In the genomic region with DNA sequence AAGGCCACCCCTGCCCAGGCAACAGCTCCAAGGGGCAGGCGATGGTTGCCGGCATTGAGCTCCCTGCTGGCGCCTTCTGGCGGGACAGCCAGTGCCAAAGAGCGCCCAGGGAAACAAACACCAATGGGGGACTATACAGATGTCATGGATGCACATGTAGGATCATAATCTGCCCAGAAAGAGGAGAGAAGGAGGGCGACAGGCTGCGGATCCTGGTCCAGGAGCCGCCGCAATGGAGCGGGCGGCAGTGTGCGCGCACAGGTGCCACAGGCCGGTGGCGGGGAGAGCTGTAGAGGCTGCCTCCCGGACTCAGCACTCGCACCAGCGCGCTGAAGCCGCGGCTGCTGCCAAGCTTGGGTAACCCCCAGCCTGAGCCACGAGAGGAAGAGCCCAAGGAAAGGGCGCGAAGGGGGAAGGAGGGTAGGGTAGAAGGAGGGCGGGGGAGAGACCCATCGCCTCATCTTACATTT, we compare ENCODE assay signal across 10 cellular contexts. TPM values are rescaled to one million over a fixed set of nuclear protein-coding genes. Genes with fewer than 3 reads are reported as not detected.
DNase-seq lines count a peak whose midpoint lies in the region; ATAC-seq and TF ChIP-seq lines count a peak whose summit lies in the region.
"Had no signal": no experiment of that assay in that cellular context is flagged by ENCODE, and none has a peak within 500 bp of the region (broad histone marks: within the 10 kb centered on the region; RNA-seq: fewer than 3 reads in every experiment).

No MANE protein-coding gene starts in this region.

- no peak for ATAC-seq in HG02970 (IDR thresholded peaks at IDR 0.05; ENCODE audit: low FRiP score, unreplicated experiment)
- ATAC-seq in stimulated activated naive CD8-positive, alpha-beta T cell treated with anti-CD3 and anti-CD28 coated beads, Interleukin-15, Interleukin-2, amounts not matched to agents 100 U/mL and 50 U/mL, for 24 hours = no peak
- ATAC-seq: left lung had no signal

- no peaks in the 10 kb centered on the region for H3K36me3 ChIP-seq in SK-N-MC (ENCODE audit: insufficient read depth, low read length)
- H3K36me3 ChIP-seq in iPS-20b (ENCODE audit: insufficient read depth, low read depth, low read length) = no peaks in the 10 kb centered on the region
- no peaks in the 10 kb centered on the region for H3K36me3 ChIP-seq in stomach
- H3K36me3 ChIP-seq: left lung had no signal

- peak overlapping the region; percentile 83 for H3K4me3 ChIP-seq in SK-N-MC
- H3K4me3 ChIP-seq in iPS-20b (ENCODE audit: low read length) = peak overlapping the region; percentile 81
- peak overlapping the region; percentile 44 to 60 (median 60) for H3K4me3 ChIP-seq in stomach
- H3K4me3 ChIP-seq: left lung had no signal

- H3K9ac ChIP-seq in SK-N-MC (ENCODE audit: insufficient read length) (peak overlapping the region; percentile 60), iPS-20b (ENCODE audit: low read depth, low read length) (peak overlapping the region; percentile 91)

- TF ChIP-seq POLR2A in stomach (IDR thresholded peaks at IDR 0.05) = no peak

- TF ChIP-seq CTCF in stomach (IDR thresholded peaks at IDR 0.05) = peak in 1 of 7 experiments; percentile 30

- H3K27me3 ChIP-seq in iPS-20b (ENCODE audit: insufficient read depth, low read length) (peaks cover 29% of the 10 kb centered on the region), stomach (peaks cover 0 to 24% (median 9%) of the 10 kb centered on the region in 3 donors)

- no peak for TF ChIP-seq EP300 in stomach (IDR thresholded peaks at IDR 0.05)

- WGBS in stomach, 5 donors = 1 to 5% (median 3%) methylated on average over 21 to 26 of the region's 26 CpGs

- H3K4me1 ChIP-seq in iPS-20b (ENCODE audit: insufficient read depth, low read length) = peaks cover 16% of the 10 kb centered on the region
- peaks cover 0 to 17% (median 8%) of the 10 kb centered on the region in 4 donors for H3K4me1 ChIP-seq in stomach
- H3K4me1 ChIP-seq: left lung had no signal

- no peaks in the 10 kb centered on the region for H3K9me3 ChIP-seq in SK-N-MC (ENCODE audit: low read depth, low read length)
- H3K9me3 ChIP-seq in iPS-20b (ENCODE audit: insufficient read depth, low read depth, low read length) = no peaks in the 10 kb centered on the region
- H3K9me3 ChIP-seq in stomach = no peaks in the 10 kb centered on the region
- H3K9me3 ChIP-seq: left lung had no signal

- H3K27ac ChIP-seq in SK-N-MC = no peak overlapping the region
- H3K27ac ChIP-seq in iPS-20b (ENCODE audit: low read length) = no peak overlapping the region
- H3K27ac ChIP-seq in stomach = peak overlapping the region; percentile 81 to 97 (median 83)
- H3K27ac ChIP-seq: left lung had no signal

- DNase-seq in NCI-H1092 (lab: John Stamatoyannopoulos, UW) (peak; percentile 87), SK-N-MC (ENCODE audit: low read depth, low spot score) (no peak), stomach (peak; percentile 81), NCI-H2029 treated with DMSO at 0.1 percent for 48 hours (lab: John Stamatoyannopoulos, UW) (no peak)
- DNase-seq in stimulated activated naive CD8-positive, alpha-beta T cell treated with anti-CD3 and anti-CD28 coated beads, Interleukin-15, Interleukin-2, amounts not matched to agents 100 U/mL and 50 U/mL, for 24 hours = no peak
- no peak for DNase-seq in stimulated activated CD4-positive, alpha-beta T cell treated with anti-CD3 and anti-CD28 coated beads, Interleukin-12 subunit alpha, Interleukin-12 subunit beta, amount 100 ng/mL, for 4 hours

- intact Hi-C loops in stomach (cut with DNase I; ENCODE audit: low total_unique reads) = no loop called here

RNA-seq across cellular contexts. Expression of gene FUT9, which starts 0.4 kb away (rescaled TPM):
- total RNA-seq in stomach = 10 to 100 TPM in 2 of 5 donors, 1 to 10 TPM in 2, under 1 TPM in 1; under 0.01 to 98.0 (median 7.6) TPM
- 1 to 10 TPM in 1 of 3 donors, under 1 TPM in 2; 0.46 to 2.6 (median 0.87) TPM for polyA plus RNA-seq in stomach
- total RNA-seq: left lung, M059J had no signal

Comparison
In these comparisons a context has a peak if more than half of its experiments do, and no peak if none do; other contexts are left out.
1. DNase-seq: peak in NCI-H1092 (single experiment) and stomach (single experiment); none in SK-N-MC (single experiment), stimulated activated naive CD8-positive, alpha-beta T cell treated with anti-CD3 and anti-CD28 coated beads, Interleukin-15, Interleukin-2, amounts not matched to agents 100 U/mL and 50 U/mL, for 24 hours (single experiment), NCI-H2029 treated with DMSO at 0.1 percent for 48 hours (single experiment) and stimulated activated CD4-positive, alpha-beta T cell treated with anti-CD3 and anti-CD28 coated beads, Interleukin-12 subunit alpha, Interleukin-12 subunit beta, amount 100 ng/mL, for 4 hours (single experiment).
2. H3K27ac ChIP-seq: peak in stomach (5 of 5); none in SK-N-MC (single experiment) and iPS-20b (single experiment).
3. Peak in every context shown above with its lines, with median percentiles within 50 percentile points of each other: H3K4me3 ChIP-seq.